16 cellular contexts compared by ENCODE assay signal in genomic region chr6:155155787-155156447, GRCh38.
DNase-seq lines count a peak whose midpoint lies in the region; ATAC-seq and TF ChIP-seq lines count a peak whose summit lies in the region.
"Had no signal": no experiment of that assay in that cellular context is flagged by ENCODE, and none has a peak within 500 bp of the region (broad histone marks: within the 10 kb centered on the region; RNA-seq: fewer than 3 reads in every experiment).

No MANE protein-coding gene starts in this region.

- no peak overlapping the region for H3K4me3 ChIP-seq in effector memory CD4-positive, alpha-beta T cell (ENCODE audit: insufficient read depth, low read depth, low read length, poor library complexity, severe bottlenecking)
- H3K4me3 ChIP-seq: cardiac muscle cell had no signal

- peaks cover 6% of the 10 kb centered on the region for H3K9me3 Mint-ChIP-seq in T-helper 1 cell treated with Interleukin-12 subunit alpha and Interleukin-12 subunit beta and Interleukin-4 antibody, amounts not matched to agents 30 μg/mL and 1 μg/mL, for 36 hours
- H3K9me3 Mint-ChIP-seq in activated T-cell treated with anti-CD3 and anti-CD28 coated beads, Interleukin-2, amount 50 U/mL, for 4 hours, result peaks cover under 1% of the 10 kb centered on the region
- H3K9me3 Mint-ChIP-seq in immature natural killer cell (no peaks in the 10 kb centered on the region), MCF 10A (ENCODE audit: unreplicated experiment) (no peaks in the 10 kb centered on the region)
- H3K9me3 Mint-ChIP-seq: CD4-positive, alpha-beta T cell had no signal

- intact Hi-C loops in MCF 10A (cut with micrococcal nuclease), result no loop called here

- H3K4me1 ChIP-seq in effector memory CD4-positive, alpha-beta T cell (ENCODE audit: control insufficient read depth, insufficient read depth, low read length, poor library complexity, severe bottlenecking), result peaks cover 8% of the 10 kb centered on the region

- DNase-seq in T-helper 1 cell (no peak), Caki2 (ENCODE audit: low read depth) (peak; percentile 61), kidney tubule cell (ENCODE audit: low spot score) (peak; percentile 59), immature natural killer cell (no peak), MCF 10A (ENCODE audit: unreplicated experiment) (no peak)
- no peak for DNase-seq in activated T-cell treated with anti-CD3 and anti-CD28 coated beads, Interleukin-2, amount 50 U/mL, for 4 hours
- no peak for DNase-seq in effector memory CD4-positive, alpha-beta T cell
- DNase-seq: CD4-positive, alpha-beta T cell; glutamatergic neuron; H7; NCI-H187 treated with DMSO at 0.1 percent for 48 hours; NCI-H748 treated with DMSO at 0.1 percent for 48 hours; T-helper 9 cell had no signal

- no peaks in the 10 kb centered on the region for H3K36me3 ChIP-seq in effector memory CD4-positive, alpha-beta T cell (ENCODE audit: control insufficient read depth, insufficient read depth, low read length)
- H3K36me3 ChIP-seq: cardiac muscle cell had no signal

- CTCF ChIA-PET in MCF 10A (lab: Yijun Ruan, JAX), result interaction anchor here (0.6 kb wide), 1 partner anchor 96 kb away, joined by 3 read pairs; no protein-coding TSS in a partner anchor

- in situ Hi-C loops in Caki2 (cut with HindIII; ENCODE audit: low pct_unique_long_range_greater_than_20kb, low sequenced_read_pairs), result no loop called here

- no peak overlapping the region for H3K27ac ChIP-seq in effector memory CD4-positive, alpha-beta T cell (ENCODE audit: insufficient read depth, low read length, poor library complexity, severe bottlenecking)
- H3K27ac ChIP-seq: cardiac muscle cell, HL-60 had no signal

- BruUV-seq in MCF 10A (replicated peaks; lab: Mats Ljungman, UMichigan), result no TSS peak

- peaks cover 16% of the 10 kb centered on the region for H3K36me3 Mint-ChIP-seq in T-helper 1 cell treated with Interleukin-12 subunit alpha and Interleukin-12 subunit beta and Interleukin-4 antibody, amounts not matched to agents 30 μg/mL and 1 μg/mL, for 36 hours (ENCODE audit: low read depth)
- H3K36me3 Mint-ChIP-seq in activated T-cell treated with anti-CD3 and anti-CD28 coated beads, Interleukin-2, amount 50 U/mL, for 4 hours (ENCODE audit: insufficient read depth), result peaks cover 2% of the 10 kb centered on the region
- H3K36me3 Mint-ChIP-seq in immature natural killer cell (no peaks in the 10 kb centered on the region), MCF 10A (ENCODE audit: insufficient read depth, unreplicated experiment) (no peaks in the 10 kb centered on the region)

- peak; percentile 51 to 52 for ATAC-seq in activated T-cell treated with anti-CD3 and anti-CD28 coated beads, Interleukin-2, amount 50 U/mL, for 4 hours

- POLR2A ChIA-PET in MCF 10A (lab: Yijun Ruan, JAX), result no interaction called here

- H3K4me1 Mint-ChIP-seq in T-helper 1 cell treated with Interleukin-12 subunit alpha and Interleukin-12 subunit beta and Interleukin-4 antibody, amounts not matched to agents 30 μg/mL and 1 μg/mL, for 36 hours (ENCODE audit: low read depth), result peaks cover 52% of the 10 kb centered on the region
- H3K4me1 Mint-ChIP-seq in activated T-cell treated with anti-CD3 and anti-CD28 coated beads, Interleukin-2, amount 50 U/mL, for 4 hours (ENCODE audit: low read depth), result peaks cover 75% of the 10 kb centered on the region
- H3K4me1 Mint-ChIP-seq in immature natural killer cell (peaks cover 4 to 15% of the 10 kb centered on the region in 2 donors), MCF 10A (ENCODE audit: insufficient read depth, unreplicated experiment) (peaks cover 37% of the 10 kb centered on the region)

- no peak for TF ChIP-seq CTCF in MCF 10A (IDR thresholded peaks at IDR 0.05; ENCODE audit: unreplicated experiment)

- no peak overlapping the region for H3K4me3 Mint-ChIP-seq in T-helper 1 cell treated with Interleukin-12 subunit alpha and Interleukin-12 subunit beta and Interleukin-4 antibody, amounts not matched to agents 30 μg/mL and 1 μg/mL, for 36 hours
- no peak overlapping the region for H3K4me3 Mint-ChIP-seq in activated T-cell treated with anti-CD3 and anti-CD28 coated beads, Interleukin-2, amount 50 U/mL, for 4 hours
- no peak overlapping the region for H3K4me3 Mint-ChIP-seq in immature natural killer cell
- no peak overlapping the region for H3K4me3 Mint-ChIP-seq in MCF 10A (ENCODE audit: unreplicated experiment)
- H3K4me3 Mint-ChIP-seq: CD4-positive, alpha-beta T cell had no signal

- H3K27me3 ChIP-seq in effector memory CD4-positive, alpha-beta T cell (replicated peaks; ENCODE audit: control insufficient read depth, insufficient read depth, low read length, poor library complexity, severe bottlenecking), result no peaks in the 10 kb centered on the region

- H3K9me3 ChIP-seq in effector memory CD4-positive, alpha-beta T cell (ENCODE audit: control insufficient read depth, low read length), result no peaks in the 10 kb centered on the region

- peak overlapping the region; percentile 26 for H3K27ac Mint-ChIP-seq in T-helper 1 cell treated with Interleukin-12 subunit alpha and Interleukin-12 subunit beta and Interleukin-4 antibody, amounts not matched to agents 30 μg/mL and 1 μg/mL, for 36 hours
- H3K27ac Mint-ChIP-seq in immature natural killer cell (peak overlapping the region in 1 of 6 donors; percentile 2), MCF 10A (ENCODE audit: low read depth, unreplicated experiment) (no peak overlapping the region)
- H3K27ac Mint-ChIP-seq: CD4-positive, alpha-beta T cell had no signal

- H3K27me3 Mint-ChIP-seq in T-helper 1 cell treated with Interleukin-12 subunit alpha and Interleukin-12 subunit beta and Interleukin-4 antibody, amounts not matched to agents 30 μg/mL and 1 μg/mL, for 36 hours (ENCODE audit: low read depth), result no peaks in the 10 kb centered on the region
- H3K27me3 Mint-ChIP-seq in activated T-cell treated with anti-CD3 and anti-CD28 coated beads, Interleukin-2, amount 50 U/mL, for 4 hours (ENCODE audit: low read depth), result no peaks in the 10 kb centered on the region
- H3K27me3 Mint-ChIP-seq in immature natural killer cell (ENCODE audit: low read depth in 3 of 3) (peaks cover 0 to 12% (median 2%) of the 10 kb centered on the region in 3 donors), MCF 10A (ENCODE audit: insufficient read depth, unreplicated experiment) (no peaks in the 10 kb centered on the region)
- H3K27me3 Mint-ChIP-seq: CD4-positive, alpha-beta T cell had no signal

Comparison
In these comparisons a context has a peak if more than half of its experiments do, and no peak if none do; other contexts are left out.
1. DNase-seq: peak in Caki2 (single experiment) and kidney tubule cell (single experiment); none in T-helper 1 cell (0 of 5), activated T-cell treated with anti-CD3 and anti-CD28 coated beads, Interleukin-2, amount 50 U/mL, for 4 hours (single experiment), immature natural killer cell (0 of 3), MCF 10A (single experiment) and effector memory CD4-positive, alpha-beta T cell (0 of 3).